In the genomic region with DNA sequence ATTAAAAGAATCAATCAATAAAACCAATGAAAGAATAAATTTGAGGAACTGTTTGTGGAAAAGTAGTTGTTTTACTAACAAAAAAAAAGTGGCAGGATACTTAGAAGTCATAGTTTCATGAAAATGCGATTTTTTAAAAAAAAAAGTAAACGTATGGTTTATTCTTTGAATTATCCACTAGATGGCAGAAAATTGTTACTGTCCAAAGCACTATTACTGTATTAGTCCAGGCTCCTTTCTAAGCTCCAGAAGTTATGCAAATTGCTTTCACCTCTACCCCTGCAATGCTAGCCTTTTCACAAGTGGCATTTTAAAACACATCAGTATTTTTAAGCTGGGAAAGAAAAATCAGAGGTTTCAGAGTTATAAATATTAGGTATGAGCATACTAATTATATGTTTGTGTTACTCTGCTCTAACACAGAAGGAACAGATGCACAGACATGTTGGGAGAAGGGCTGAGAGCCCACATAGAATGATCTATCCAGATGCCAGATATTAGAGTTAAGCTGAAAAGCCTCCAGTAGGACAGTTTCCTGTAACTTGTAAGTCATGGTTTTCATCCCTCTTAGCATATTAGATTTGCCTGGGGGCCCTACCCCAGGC, we compare ENCODE assay signal across 1 cellular context.
TF ChIP-seq lines count a peak whose summit lies in the region.

No MANE protein-coding gene starts in this region.

TF ChIP-seq in GM23338, 12 proteins besides CTCF, POLR2A, EP300 and RAD21 (continued from another document):
- TF ChIP-seq, protein P1, sequence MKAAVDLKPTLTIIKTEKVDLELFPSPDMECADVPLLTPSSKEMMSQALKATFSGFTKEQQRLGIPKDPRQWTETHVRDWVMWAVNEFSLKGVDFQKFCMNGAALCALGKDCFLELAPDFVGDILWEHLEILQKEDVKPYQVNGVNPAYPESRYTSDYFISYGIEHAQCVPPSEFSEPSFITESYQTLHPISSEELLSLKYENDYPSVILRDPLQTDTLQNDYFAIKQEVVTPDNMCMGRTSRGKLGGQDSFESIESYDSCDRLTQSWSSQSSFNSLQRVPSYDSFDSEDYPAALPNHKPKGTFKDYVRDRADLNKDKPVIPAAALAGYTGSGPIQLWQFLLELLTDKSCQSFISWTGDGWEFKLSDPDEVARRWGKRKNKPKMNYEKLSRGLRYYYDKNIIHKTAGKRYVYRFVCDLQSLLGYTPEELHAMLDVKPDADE (IDR thresholded peaks at IDR 0.05) = no peak
- TF ChIP-seq, protein P2, sequence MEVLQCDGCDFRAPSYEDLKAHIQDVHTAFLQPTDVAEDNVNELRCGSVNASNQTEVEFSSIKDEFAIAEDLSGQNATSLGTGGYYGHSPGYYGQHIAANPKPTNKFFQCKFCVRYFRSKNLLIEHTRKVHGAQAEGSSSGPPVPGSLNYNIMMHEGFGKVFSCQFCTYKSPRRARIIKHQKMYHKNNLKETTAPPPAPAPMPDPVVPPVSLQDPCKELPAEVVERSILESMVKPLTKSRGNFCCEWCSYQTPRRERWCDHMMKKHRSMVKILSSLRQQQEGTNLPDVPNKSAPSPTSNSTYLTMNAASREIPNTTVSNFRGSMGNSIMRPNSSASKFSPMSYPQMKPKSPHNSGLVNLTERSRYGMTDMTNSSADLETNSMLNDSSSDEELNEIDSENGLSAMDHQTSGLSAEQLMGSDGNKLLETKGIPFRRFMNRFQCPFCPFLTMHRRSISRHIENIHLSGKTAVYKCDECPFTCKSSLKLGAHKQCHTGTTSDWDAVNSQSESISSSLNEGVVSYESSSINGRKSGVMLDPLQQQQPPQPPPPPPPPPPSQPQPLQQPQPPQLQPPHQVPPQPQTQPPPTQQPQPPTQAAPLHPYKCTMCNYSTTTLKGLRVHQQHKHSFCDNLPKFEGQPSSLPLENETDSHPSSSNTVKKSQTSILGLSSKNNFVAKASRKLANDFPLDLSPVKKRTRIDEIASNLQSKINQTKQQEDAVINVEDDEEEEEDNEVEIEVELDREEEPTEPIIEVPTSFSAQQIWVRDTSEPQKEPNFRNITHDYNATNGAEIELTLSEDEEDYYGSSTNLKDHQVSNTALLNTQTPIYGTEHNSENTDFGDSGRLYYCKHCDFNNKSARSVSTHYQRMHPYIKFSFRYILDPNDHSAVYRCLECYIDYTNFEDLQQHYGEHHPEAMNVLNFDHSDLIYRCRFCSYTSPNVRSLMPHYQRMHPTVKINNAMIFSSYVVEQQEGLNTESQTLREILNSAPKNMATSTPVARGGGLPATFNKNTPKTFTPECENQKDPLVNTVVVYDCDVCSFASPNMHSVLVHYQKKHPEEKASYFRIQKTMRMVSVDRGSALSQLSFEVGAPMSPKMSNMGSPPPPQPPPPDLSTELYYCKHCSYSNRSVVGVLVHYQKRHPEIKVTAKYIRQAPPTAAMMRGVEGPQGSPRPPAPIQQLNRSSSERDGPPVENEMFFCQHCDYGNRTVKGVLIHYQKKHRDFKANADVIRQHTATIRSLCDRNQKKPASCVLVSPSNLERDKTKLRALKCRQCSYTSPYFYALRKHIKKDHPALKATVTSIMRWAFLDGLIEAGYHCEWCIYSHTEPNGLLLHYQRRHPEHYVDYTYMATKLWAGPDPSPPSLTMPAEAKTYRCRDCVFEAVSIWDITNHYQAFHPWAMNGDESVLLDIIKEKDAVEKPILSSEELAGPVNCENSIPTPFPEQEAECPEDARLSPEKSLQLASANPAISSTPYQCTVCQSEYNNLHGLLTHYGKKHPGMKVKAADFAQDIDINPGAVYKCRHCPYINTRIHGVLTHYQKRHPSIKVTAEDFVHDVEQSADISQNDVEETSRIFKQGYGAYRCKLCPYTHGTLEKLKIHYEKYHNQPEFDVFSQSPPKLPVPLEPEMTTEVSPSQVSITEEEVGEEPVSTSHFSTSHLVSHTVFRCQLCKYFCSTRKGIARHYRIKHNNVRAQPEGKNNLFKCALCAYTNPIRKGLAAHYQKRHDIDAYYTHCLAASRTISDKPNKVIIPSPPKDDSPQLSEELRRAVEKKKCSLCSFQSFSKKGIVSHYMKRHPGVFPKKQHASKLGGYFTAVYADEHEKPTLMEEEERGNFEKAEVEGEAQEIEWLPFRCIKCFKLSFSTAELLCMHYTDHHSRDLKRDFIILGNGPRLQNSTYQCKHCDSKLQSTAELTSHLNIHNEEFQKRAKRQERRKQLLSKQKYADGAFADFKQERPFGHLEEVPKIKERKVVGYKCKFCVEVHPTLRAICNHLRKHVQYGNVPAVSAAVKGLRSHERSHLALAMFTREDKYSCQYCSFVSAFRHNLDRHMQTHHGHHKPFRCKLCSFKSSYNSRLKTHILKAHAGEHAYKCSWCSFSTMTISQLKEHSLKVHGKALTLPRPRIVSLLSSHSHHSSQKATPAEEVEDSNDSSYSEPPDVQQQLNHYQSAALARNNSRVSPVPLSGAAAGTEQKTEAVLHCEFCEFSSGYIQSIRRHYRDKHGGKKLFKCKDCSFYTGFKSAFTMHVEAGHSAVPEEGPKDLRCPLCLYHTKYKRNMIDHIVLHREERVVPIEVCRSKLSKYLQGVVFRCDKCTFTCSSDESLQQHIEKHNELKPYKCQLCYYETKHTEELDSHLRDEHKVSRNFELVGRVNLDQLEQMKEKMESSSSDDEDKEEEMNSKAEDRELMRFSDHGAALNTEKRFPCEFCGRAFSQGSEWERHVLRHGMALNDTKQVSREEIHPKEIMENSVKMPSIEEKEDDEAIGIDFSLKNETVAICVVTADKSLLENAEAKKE (CRISPR knock-in tag; IDR thresholded peaks at IDR 0.05) = no peak
